In genomic region chr10:25616903-25617592, GRCh38 we compare ENCODE assay signal across 39 cellular contexts.
"Had no signal": no experiment of that assay in that cellular context is flagged by ENCODE, and none has a peak within 500 bp of the region (broad histone marks: within the 10 kb centered on the region; RNA-seq: fewer than 3 reads in every experiment).

No MANE protein-coding gene starts in this region.

- H3K27me3 ChIP-seq: adrenal gland, body of pancreas, brain microvascular endothelial cell, breast epithelium had no signal

- H3K9me3 ChIP-seq: adrenal gland, body of pancreas, breast epithelium had no signal

- H3K27ac ChIP-seq: adrenal gland, body of pancreas, brain microvascular endothelial cell, breast epithelium, WERI-Rb-1 had no signal

- H3K36me3 Mint-ChIP-seq: activated CD8-positive, alpha-beta memory T cell treated with anti-CD3 and anti-CD28 coated beads, Interleukin-2, amount 10 ng/mL, durations not matched to agents 7 days and 5 days; activated naive CD8-positive, alpha-beta T cell treated with anti-CD3 and anti-CD28 coated beads for 36 hours; WTC11 had no signal

- H3K27me3 Mint-ChIP-seq: activated CD4-positive, alpha-beta memory T cell treated with anti-CD3 and anti-CD28 coated beads, Interleukin-2, amount 10 ng/mL, durations not matched to agents 7 days and 5 days; activated CD4-positive, alpha-beta T cell treated with anti-CD3 and anti-CD28 coated beads, Interleukin-2, amount 10 ng/mL, durations not matched to agents 7 days and 5 days; activated CD8-positive, alpha-beta memory T cell treated with anti-CD3 and anti-CD28 coated beads, Interleukin-2, amount 10 ng/mL, durations not matched to agents 7 days and 5 days had no signal

- H3K4me3 ChIP-seq: adrenal gland, body of pancreas, breast epithelium had no signal

- H3K9me3 Mint-ChIP-seq: activated CD4-positive, alpha-beta T cell treated with anti-CD3 and anti-CD28 coated beads, Interleukin-2, amount 10 ng/mL, durations not matched to agents 7 days and 5 days; activated naive CD8-positive, alpha-beta T cell treated with anti-CD3 and anti-CD28 coated beads for 36 hours had no signal

- H3K36me3 ChIP-seq: adrenal gland, brain microvascular endothelial cell, breast epithelium, WERI-Rb-1 had no signal

- H3K4me1 ChIP-seq: adrenal gland, body of pancreas, breast epithelium had no signal

- H3K4me1 Mint-ChIP-seq: activated CD4-positive, alpha-beta memory T cell treated with anti-CD3 and anti-CD28 coated beads, Interleukin-2, amount 10 ng/mL, durations not matched to agents 7 days and 5 days; activated CD4-positive, alpha-beta T cell treated with anti-CD3 and anti-CD28 coated beads for 36 hours; activated CD4-positive, alpha-beta T cell treated with anti-CD3 and anti-CD28 coated beads, Interleukin-2, amount 10 ng/mL, durations not matched to agents 7 days and 5 days; activated CD8-positive, alpha-beta memory T cell treated with anti-CD3 and anti-CD28 coated beads, Interleukin-2, amount 10 ng/mL, durations not matched to agents 7 days and 5 days; activated naive CD8-positive, alpha-beta T cell treated with anti-CD3 and anti-CD28 coated beads for 36 hours; activated T-helper 17 cell treated with anti-CD3 and anti-CD28 coated beads, Interleukin-2, amount 50 U/mL, for 72 hours; WTC11 had no signal

- H3K4me3 Mint-ChIP-seq: activated CD4-positive, alpha-beta memory T cell treated with anti-CD3 and anti-CD28 coated beads, Interleukin-2, amount 10 ng/mL, durations not matched to agents 7 days and 5 days; activated CD4-positive, alpha-beta T cell treated with anti-CD3 and anti-CD28 coated beads for 36 hours; activated CD4-positive, alpha-beta T cell treated with anti-CD3 and anti-CD28 coated beads, Interleukin-2, amount 10 ng/mL, durations not matched to agents 7 days and 5 days; activated CD8-positive, alpha-beta memory T cell treated with anti-CD3 and anti-CD28 coated beads, Interleukin-2, amount 10 ng/mL, durations not matched to agents 7 days and 5 days; activated CD8-positive, alpha-beta T cell treated with anti-CD3 and anti-CD28 coated beads, Interleukin-2, amount 10 ng/mL, durations not matched to agents 7 days and 5 days; activated naive CD4-positive, alpha-beta T cell treated with anti-CD3 and anti-CD28 coated beads for 36 hours; activated naive CD8-positive, alpha-beta T cell treated with anti-CD3 and anti-CD28 coated beads for 36 hours; activated T-cell treated with anti-CD3 and anti-CD28 coated beads, Interleukin-2, amount 50 U/mL, for 4 hours; activated T-cell treated with anti-CD3 and anti-CD28 coated beads, Interleukin-2, amount 50 U/mL, for 72 hours; activated T-helper 1 cell treated with anti-CD3 and anti-CD28 coated beads, Interleukin-12 subunit alpha, Interleukin-12 subunit beta, Interleukin-2, Interleukin-4 antibody, amounts not matched to agents 30 ng/mL and 10 ng/mL and 1 ng/mL, durations not matched to agents 14 hours and 24 hours and 36 hours; activated T-helper 17 cell treated with anti-CD3 and anti-CD28 coated beads, Interleukin-2, amount 50 U/mL, for 72 hours; T-helper 1 cell treated with Interleukin-12 subunit alpha and Interleukin-12 subunit beta and Interleukin-4 antibody, amounts not matched to agents 30 μg/mL and 1 μg/mL, for 36 hours; T-helper 2 cell treated with Interferon-gamma antibody and Interleukin-4, amounts not matched to agents 5 μg/mL and 100 μg/mL, for 36 hours; WTC11 had no signal

- ATAC-seq: activated CD4-positive, alpha-beta T cell treated with anti-CD3 and anti-CD28 coated beads for 36 hours; activated CD4-positive, CD25-positive, alpha-beta regulatory T cell treated with anti-CD3 and anti-CD28 coated beads, Interleukin-2, amount 50 U/mL, for 24 hours; activated CD8-positive, alpha-beta memory T cell treated with anti-CD3 and anti-CD28 coated beads, Interleukin-2, amount 10 ng/mL, durations not matched to agents 7 days and 5 days; activated CD8-positive, alpha-beta T cell treated with anti-CD3 and anti-CD28 coated beads, Interleukin-2, amount 10 ng/mL, durations not matched to agents 7 days and 5 days; activated naive CD4-positive, alpha-beta T cell treated with anti-CD3 and anti-CD28 coated beads, Interleukin-2, amount 50 U/mL, for 72 hours; activated T-cell treated with anti-CD3 and anti-CD28 coated beads, Interleukin-2, amount 50 U/mL, for 4 hours; activated T-cell treated with anti-CD3 and anti-CD28 coated beads, Interleukin-2, amount 50 U/mL, for 72 hours; activated T-helper 17 cell treated with anti-CD3 and anti-CD28 coated beads, Interleukin-2, amount 50 U/mL, for 72 hours; body of pancreas; WTC11 had no signal

- DNase-seq: activated CD4-positive, alpha-beta memory T cell treated with anti-CD3 and anti-CD28 coated beads, Interleukin-2, amount 10 ng/mL, durations not matched to agents 7 days and 5 days; activated CD4-positive, alpha-beta T cell treated with anti-CD3 and anti-CD28 coated beads for 1 hour; activated CD4-positive, alpha-beta T cell treated with anti-CD3 and anti-CD28 coated beads for 36 hours; activated CD4-positive, alpha-beta T cell treated with anti-CD3 and anti-CD28 coated beads for 48 hours; activated CD4-positive, alpha-beta T cell treated with anti-CD3 and anti-CD28 coated beads, Interleukin-2, amount 10 ng/mL, durations not matched to agents 7 days and 5 days; activated CD4-positive, alpha-beta T cell treated with anti-CD3 and anti-CD28 coated beads, Interleukin-2, amount 50 U/mL, for 48 hours; activated CD4-positive, CD25-positive, alpha-beta regulatory T cell; activated CD8-positive, alpha-beta memory T cell treated with anti-CD3 and anti-CD28 coated beads for 24 hours; activated CD8-positive, alpha-beta memory T cell treated with anti-CD3 and anti-CD28 coated beads, Interleukin-2, amount 10 ng/mL, durations not matched to agents 7 days and 5 days; activated CD8-positive, alpha-beta memory T cell treated with anti-CD3 and anti-CD28 coated beads, Interleukin-2, amount 50 U/mL, for 48 hours; activated CD8-positive, alpha-beta T cell treated with anti-CD3 and anti-CD28 coated beads, Interleukin-2, amount 10 ng/mL, durations not matched to agents 7 days and 5 days; activated effector memory CD4-positive, alpha-beta T cell treated with anti-CD3 and anti-CD28 coated beads, Interleukin-2, amount 50 U/mL, for 16 hours; activated gamma-delta T cell treated with Interleukin-2 at 50 U/mL for 16 hours; activated naive CD4-positive, alpha-beta T cell; activated naive CD4-positive, alpha-beta T cell treated with anti-CD3 and anti-CD28 coated beads for 36 hours; activated naive CD4-positive, alpha-beta T cell treated with anti-CD3 and anti-CD28 coated beads, Interleukin-2, amount 50 U/mL, for 16 hours; activated naive CD8-positive, alpha-beta T cell treated with anti-CD3 and anti-CD28 coated beads for 36 hours; activated T-cell treated with anti-CD3 and anti-CD28 coated beads, Interleukin-2, amount 50 U/mL, for 1 hour; activated T-cell treated with anti-CD3 and anti-CD28 coated beads, Interleukin-2, amount 50 U/mL, for 4 hours; activated T-cell treated with anti-CD3 and anti-CD28 coated beads, Interleukin-2, amount 50 U/mL, for 72 hours; adrenal gland; amniotic stem cell; aorta; body of pancreas; brain microvascular endothelial cell; central memory CD4-positive, alpha-beta T cell; SW 1271; T-helper 1 cell; T-helper 2 cell; T-helper 9 cell; WERI-Rb-1 had no signal

- H3K27ac Mint-ChIP-seq: activated CD4-positive, alpha-beta memory T cell treated with anti-CD3 and anti-CD28 coated beads, Interleukin-2, amount 10 ng/mL, durations not matched to agents 7 days and 5 days; activated CD4-positive, alpha-beta T cell treated with anti-CD3 and anti-CD28 coated beads for 36 hours; activated CD4-positive, alpha-beta T cell treated with anti-CD3 and anti-CD28 coated beads, Interleukin-2, amount 10 ng/mL, durations not matched to agents 7 days and 5 days; activated CD8-positive, alpha-beta memory T cell treated with anti-CD3 and anti-CD28 coated beads, Interleukin-2, amount 10 ng/mL, durations not matched to agents 7 days and 5 days; activated CD8-positive, alpha-beta T cell treated with anti-CD3 and anti-CD28 coated beads, Interleukin-2, amount 10 ng/mL, durations not matched to agents 7 days and 5 days; activated naive CD4-positive, alpha-beta T cell treated with anti-CD3 and anti-CD28 coated beads for 36 hours; activated naive CD4-positive, alpha-beta T cell treated with anti-CD3 and anti-CD28 coated beads, Interleukin-2, amount 50 U/mL, for 72 hours; activated naive CD8-positive, alpha-beta T cell treated with anti-CD3 and anti-CD28 coated beads for 36 hours; activated T-cell treated with anti-CD3 and anti-CD28 coated beads, Interleukin-2, amount 50 U/mL, for 72 hours; activated T-helper 1 cell treated with anti-CD3 and anti-CD28 coated beads, Interleukin-12 subunit alpha, Interleukin-12 subunit beta, Interleukin-2, Interleukin-4 antibody, amounts not matched to agents 30 ng/mL and 10 ng/mL and 1 ng/mL, durations not matched to agents 14 hours and 24 hours and 36 hours; activated T-helper 17 cell treated with anti-CD3 and anti-CD28 coated beads, Interleukin-2, amount 50 U/mL, for 72 hours; T-helper 1 cell treated with Interleukin-12 subunit alpha and Interleukin-12 subunit beta and Interleukin-4 antibody, amounts not matched to agents 30 μg/mL and 1 μg/mL, for 36 hours; T-helper 2 cell treated with Interferon-gamma antibody and Interleukin-4, amounts not matched to agents 5 μg/mL and 100 μg/mL, for 36 hours; WTC11 had no signal
